In the genomic region with DNA sequence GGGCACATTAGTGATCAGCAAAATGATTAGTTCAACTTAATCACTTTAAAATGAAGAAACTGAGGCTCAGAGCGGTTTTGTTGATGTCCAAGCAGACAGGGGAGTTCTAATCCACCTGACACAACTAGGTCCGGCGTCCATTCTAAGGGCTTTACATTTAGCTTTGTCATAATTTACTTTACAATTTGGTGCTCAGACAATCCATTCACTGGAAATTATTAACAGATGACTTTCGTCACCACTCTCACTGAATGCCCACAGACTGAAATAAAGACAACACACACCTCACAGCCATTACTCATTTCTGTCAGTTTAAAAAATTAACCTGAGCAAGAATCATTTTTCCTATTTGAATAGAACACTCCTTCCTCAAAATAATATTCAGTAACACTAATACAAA, we compare ENCODE assay signal across 2 cellular contexts.
TF ChIP-seq lines count a peak whose summit lies in the region.

No MANE protein-coding gene starts in this region.

TF ChIP-seq in GM12878, 131 proteins besides CTCF, POLR2A, EP300 and RAD21 (continued from another document):
- TF ChIP-seq BCLAF1 (IDR thresholded peaks at IDR 0.05) (no peak), FOXK2 (IDR thresholded peaks at IDR 0.05) (no peak), PKNOX1 (IDR thresholded peaks at IDR 0.05) (peak; percentile 67), RAD51 (IDR thresholded peaks at IDR 0.05) (no peak), EED (IDR thresholded peaks at IDR 0.05; ENCODE audit: low read depth) (no peak), ETV6 (conservative IDR thresholded peaks at IDR 0.05 in 1 of 2, IDR thresholded peaks at IDR 0.05 in 1 of 2; ENCODE audit: borderline replicate concordance in 1 of 2, low read depth in 1 of 2) (no peak)
- TF ChIP-seq, protein P1, sequence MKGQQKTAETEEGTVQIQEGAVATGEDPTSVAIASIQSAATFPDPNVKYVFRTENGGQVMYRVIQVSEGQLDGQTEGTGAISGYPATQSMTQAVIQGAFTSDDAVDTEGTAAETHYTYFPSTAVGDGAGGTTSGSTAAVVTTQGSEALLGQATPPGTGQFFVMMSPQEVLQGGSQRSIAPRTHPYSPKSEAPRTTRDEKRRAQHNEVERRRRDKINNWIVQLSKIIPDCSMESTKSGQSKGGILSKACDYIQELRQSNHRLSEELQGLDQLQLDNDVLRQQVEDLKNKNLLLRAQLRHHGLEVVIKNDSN (IDR thresholded peaks at IDR 0.05; ENCODE audit: borderline replicate concordance, extremely low read length, insufficient read depth, low read depth, low read length): no peak

TF ChIP-seq in liver, 16 proteins besides CTCF, POLR2A, EP300 and RAD21 (continued from another document):
- TF ChIP-seq, protein P2, sequence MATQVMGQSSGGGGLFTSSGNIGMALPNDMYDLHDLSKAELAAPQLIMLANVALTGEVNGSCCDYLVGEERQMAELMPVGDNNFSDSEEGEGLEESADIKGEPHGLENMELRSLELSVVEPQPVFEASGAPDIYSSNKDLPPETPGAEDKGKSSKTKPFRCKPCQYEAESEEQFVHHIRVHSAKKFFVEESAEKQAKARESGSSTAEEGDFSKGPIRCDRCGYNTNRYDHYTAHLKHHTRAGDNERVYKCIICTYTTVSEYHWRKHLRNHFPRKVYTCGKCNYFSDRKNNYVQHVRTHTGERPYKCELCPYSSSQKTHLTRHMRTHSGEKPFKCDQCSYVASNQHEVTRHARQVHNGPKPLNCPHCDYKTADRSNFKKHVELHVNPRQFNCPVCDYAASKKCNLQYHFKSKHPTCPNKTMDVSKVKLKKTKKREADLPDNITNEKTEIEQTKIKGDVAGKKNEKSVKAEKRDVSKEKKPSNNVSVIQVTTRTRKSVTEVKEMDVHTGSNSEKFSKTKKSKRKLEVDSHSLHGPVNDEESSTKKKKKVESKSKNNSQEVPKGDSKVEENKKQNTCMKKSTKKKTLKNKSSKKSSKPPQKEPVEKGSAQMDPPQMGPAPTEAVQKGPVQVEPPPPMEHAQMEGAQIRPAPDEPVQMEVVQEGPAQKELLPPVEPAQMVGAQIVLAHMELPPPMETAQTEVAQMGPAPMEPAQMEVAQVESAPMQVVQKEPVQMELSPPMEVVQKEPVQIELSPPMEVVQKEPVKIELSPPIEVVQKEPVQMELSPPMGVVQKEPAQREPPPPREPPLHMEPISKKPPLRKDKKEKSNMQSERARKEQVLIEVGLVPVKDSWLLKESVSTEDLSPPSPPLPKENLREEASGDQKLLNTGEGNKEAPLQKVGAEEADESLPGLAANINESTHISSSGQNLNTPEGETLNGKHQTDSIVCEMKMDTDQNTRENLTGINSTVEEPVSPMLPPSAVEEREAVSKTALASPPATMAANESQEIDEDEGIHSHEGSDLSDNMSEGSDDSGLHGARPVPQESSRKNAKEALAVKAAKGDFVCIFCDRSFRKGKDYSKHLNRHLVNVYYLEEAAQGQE (IDR thresholded peaks at IDR 0.05): no peak
TF ChIP-seq in liver: peak in this region for 5.
